In genomic region chr1:113991467-113991997, GRCh38 we compare ENCODE assay signal across 19 cellular contexts. TPM values are rescaled to one million over a fixed set of nuclear protein-coding genes. Genes with fewer than 3 reads are reported as not detected.
"Had no signal": no experiment of that assay in that cellular context is flagged by ENCODE, and none has a peak within 500 bp of the region (broad histone marks: within the 10 kb centered on the region; RNA-seq: fewer than 3 reads in every experiment).

No MANE protein-coding gene starts in this region.

- ATAC-seq: activated T-helper 17 cell treated with anti-CD3 and anti-CD28 coated beads, Interleukin-2, amount 50 U/mL, for 72 hours; esophagus mucosa; mucosa of descending colon; naive thymus-derived CD8-positive, alpha-beta T cell; right lobe of liver; stimulated activated effector memory CD8-positive, alpha-beta T cell treated with anti-CD3 and anti-CD28 coated beads, Interleukin-12 subunit alpha, Interleukin-12 subunit beta, amount 100 ng/mL, for 72 hours had no signal

- H3K9me3 ChIP-seq: ovary, right lobe of liver, vagina had no signal

- H3K4me3 ChIP-seq: mucosa of descending colon, ovary, right lobe of liver, stomach, vagina had no signal

- H3K4me1 ChIP-seq: right lobe of liver, stomach, vagina had no signal

- DNase-seq: activated CD4-positive, CD25-positive, alpha-beta regulatory T cell treated with anti-CD3 and anti-CD28 coated beads, Interleukin-2, amount 50 U/mL, for 72 hours; activated naive CD4-positive, alpha-beta T cell; activated naive CD8-positive, alpha-beta T cell treated with anti-CD3 and anti-CD28 coated beads for 36 hours; activated T-cell treated with anti-CD3 and anti-CD28 coated beads for 4 hours; amniotic stem cell; effector CD4-positive, alpha-beta T cell; immature natural killer cell; mesenchymal stem cell; mucosa of descending colon; naive thymus-derived CD8-positive, alpha-beta T cell; ovary; right lobe of liver; stimulated activated CD4-positive, alpha-beta T cell treated with anti-CD3 and anti-CD28 coated beads, Interleukin-4, amount 100 ng/mL, for 24 hours; stomach had no signal

- H3K27me3 ChIP-seq: ovary, right lobe of liver, stomach, vagina had no signal

- H3K27ac ChIP-seq: ovary, right lobe of liver, stomach, vagina, VCaP had no signal

- H3K36me3 ChIP-seq: ovary, right lobe of liver, stomach, vagina had no signal

RNA-seq across cellular contexts. Expression of gene OLFML3, which starts 12.3 kb away (rescaled TPM):
- polyA plus RNA-seq: naive thymus-derived CD8-positive, alpha-beta T cell had no signal
